In genomic region chr10:33248638-33249037, GRCh38 we compare ENCODE assay signal across 8 cellular contexts.
DNase-seq lines count a peak whose midpoint lies in the region; ATAC-seq and TF ChIP-seq lines count a peak whose summit lies in the region.

No MANE protein-coding gene starts in this region.

- TF ChIP-seq CTCF in epithelial cell of proximal tubule (conservative IDR thresholded peaks at IDR 0.05; ENCODE audit: low read depth, low read length) (no peak), prostate gland (IDR thresholded peaks at IDR 0.05) (no peak)

- in situ Hi-C loops in GM23248 (cut with MboI): no loop called here

- DNase-seq in GM23248 (peak; percentile 87), RPMI7951 (ENCODE audit: low read depth) (peak; percentile 95), epithelial cell of proximal tubule (ENCODE audit: low read depth) (peak; percentile 36), stromal cell of bone marrow (ENCODE audit: low read depth) (peak; percentile 57), prostate gland (ENCODE audit: low spot score) (no peak), NCI-H82 (lab: John Stamatoyannopoulos, UW) (no peak)

- H4K20me1 ChIP-seq in BLaER1 treated with 17β-estradiol and CSF1 and Interleukin-3, amounts not matched to agents 10 nM and 100 nM: peaks cover 0 to 99% (median 0%) of the 10 kb centered on the region in 11 experiments; a peak in 6 of 22 replicates
- H4K20me1 ChIP-seq in GM23248 (ENCODE audit: insufficient read depth): no peaks in the 10 kb centered on the region

- H3K4me3 ChIP-seq in BLaER1 treated with 17β-estradiol and CSF1 and Interleukin-3, amounts not matched to agents 10 nM and 100 nM: peak overlapping the region in 7 of 10 experiments; percentile 35 to 56 (median 42); a peak in 7 of 20 replicates
- H3K4me3 ChIP-seq in GM23248: no peak overlapping the region
- H3K4me3 ChIP-seq in epithelial cell of proximal tubule (ENCODE audit: low read depth, low read length): no peak overlapping the region
- H3K4me3 ChIP-seq in prostate gland: no peak overlapping the region

- peaks cover 0 to 98% (median 6%) of the 10 kb centered on the region in 11 experiments; a peak in 10 of 22 replicates for H3K36me3 ChIP-seq in BLaER1 treated with 17β-estradiol and CSF1 and Interleukin-3, amounts not matched to agents 10 nM and 100 nM
- peaks cover 67% of the 10 kb centered on the region for H3K36me3 ChIP-seq in GM23248 (ENCODE audit: low read depth)
- H3K36me3 ChIP-seq in prostate gland: no peaks in the 10 kb centered on the region

- peaks cover 85% of the 10 kb centered on the region for H3K79me2 ChIP-seq in GM23248 (ENCODE audit: insufficient read depth)

- intact Hi-C loops in prostate gland (cut with DNase I): no loop called here

- no peaks in the 10 kb centered on the region; a peak in 1 of 22 replicates for H3K27me3 ChIP-seq in BLaER1 treated with 17β-estradiol and CSF1 and Interleukin-3, amounts not matched to agents 10 nM and 100 nM
- H3K27me3 ChIP-seq in GM23248 (replicated peaks; ENCODE audit: insufficient read depth) (no peaks in the 10 kb centered on the region), prostate gland (replicated peaks; ENCODE audit: insufficient read depth) (no peaks in the 10 kb centered on the region)

- peak overlapping the region in 10 of 11 experiments; percentile 22 to 85 (median 82); a peak in 19 of 22 replicates for H3K27ac ChIP-seq in BLaER1 treated with 17β-estradiol and CSF1 and Interleukin-3, amounts not matched to agents 10 nM and 100 nM
- H3K27ac ChIP-seq in GM23248: peak overlapping the region; percentile 59
- no peak overlapping the region for H3K27ac ChIP-seq in prostate gland

- H3K9ac ChIP-seq in BLaER1 treated with 17β-estradiol and CSF1 and Interleukin-3, amounts not matched to agents 10 nM and 100 nM: peak overlapping the region in 9 of 11 experiments; percentile 63 to 76 (median 67); a peak in 16 of 22 replicates
- H3K9ac ChIP-seq in GM23248: no peak overlapping the region

- peaks cover 18 to 29% (median 20%) of the 10 kb centered on the region in 11 experiments for H3K9me3 ChIP-seq in BLaER1 treated with 17β-estradiol and CSF1 and Interleukin-3, amounts not matched to agents 10 nM and 100 nM (replicated peaks in 1 of 11)
- H3K9me3 ChIP-seq in GM23248 (ENCODE audit: low read depth) (no peaks in the 10 kb centered on the region), prostate gland (no peaks in the 10 kb centered on the region)

- peak overlapping the region; percentile 66 to 93 (median 83) for H3K4me2 ChIP-seq in BLaER1 treated with 17β-estradiol and CSF1 and Interleukin-3, amounts not matched to agents 10 nM and 100 nM
- H3K4me2 ChIP-seq in GM23248 (ENCODE audit: unreplicated experiment): peak overlapping the region; percentile 40

- H3K4me1 ChIP-seq in BLaER1 treated with 17β-estradiol and CSF1 and Interleukin-3, amounts not matched to agents 10 nM and 100 nM: peaks cover 73 to 94% (median 81%) of the 10 kb centered on the region in 10 experiments
- H3K4me1 ChIP-seq in GM23248 (ENCODE audit: insufficient read depth) (peaks cover 41% of the 10 kb centered on the region), prostate gland (replicated peaks) (no peaks in the 10 kb centered on the region)

- TF ChIP-seq POLR2A in prostate gland (IDR thresholded peaks at IDR 0.05): no peak

- WGBS in GM23248 (ENCODE audit: low coverage in 1 of 2, low lambda C conversion rate in 2 of 2, missing lambda C conversion rate in 2 of 2), 2 experiments: 0 to 3% methylated on average over 1 of the region's 1 CpG
- WGBS in prostate gland: 88% methylated on average over 1 of the region's 1 CpG

- H3K9me2 ChIP-seq in GM23248 (ENCODE audit: insufficient read depth): no peaks in the 10 kb centered on the region

- H3F3A ChIP-seq in GM23248 (ENCODE audit: insufficient read depth): peaks cover 79% of the 10 kb centered on the region

- no peak overlapping the region for H2AFZ ChIP-seq in GM23248

- ATAC-seq in GM18520 (IDR thresholded peaks at IDR 0.05; ENCODE audit: unreplicated experiment): no peak

Comparison
In these comparisons a context has a peak if more than half of its experiments do, and no peak if none do; other contexts are left out.
1. H3K27ac ChIP-seq: peak in BLaER1 treated with 17β-estradiol and CSF1 and Interleukin-3, amounts not matched to agents 10 nM and 100 nM (10 of 11) and GM23248 (single experiment); none in prostate gland (0 of 2).
2. H3K4me3 ChIP-seq: peak in BLaER1 treated with 17β-estradiol and CSF1 and Interleukin-3, amounts not matched to agents 10 nM and 100 nM (7 of 10); none in GM23248 (single experiment), epithelial cell of proximal tubule (single experiment) and prostate gland (0 of 2).
3. DNase-seq: peak in GM23248 (single experiment), RPMI7951 (single experiment), epithelial cell of proximal tubule (single experiment) and stromal cell of bone marrow (single experiment); none in prostate gland (single experiment) and NCI-H82 (single experiment).